20 cellular contexts compared by ENCODE assay signal in the genomic region with DNA sequence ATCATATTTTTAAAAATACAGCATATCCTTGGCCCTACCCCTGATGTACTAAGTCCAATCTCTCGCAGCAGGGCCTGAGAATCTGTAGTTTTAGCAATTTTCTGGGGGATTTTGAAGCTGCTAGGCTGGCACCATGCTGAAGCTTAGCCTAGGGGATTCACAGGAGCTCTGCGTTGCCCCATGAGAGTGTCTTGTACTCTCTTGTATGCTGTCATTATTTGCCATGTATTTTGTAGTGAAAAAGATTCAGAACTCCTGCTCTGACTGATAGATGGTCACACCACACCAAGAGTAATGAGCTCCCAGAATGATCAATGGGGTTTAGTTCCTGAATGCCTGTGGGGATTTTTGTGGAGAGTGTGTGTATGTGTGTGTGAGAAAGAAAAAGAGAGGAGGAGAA. TPM values are rescaled to one million over a fixed set of nuclear protein-coding genes. Genes with fewer than 3 reads are reported as not detected.
DNase-seq lines count a peak whose midpoint lies in the region; ATAC-seq, FAIRE-seq and TF ChIP-seq lines count a peak whose summit lies in the region.
"Had no signal": no experiment of that assay in that cellular context is flagged by ENCODE, and none has a peak within 500 bp of the region (broad histone marks: within the 10 kb centered on the region; RNA-seq: fewer than 3 reads in every experiment).

No MANE protein-coding gene starts in this region.

- 4% methylated on average over 2 of the region's 2 CpGs for WGBS in GM12878 (ENCODE audit: insufficient coverage, insufficient replicate concordance, low lambda C conversion rate, missing lambda C conversion rate)

- H3K79me2 ChIP-seq in GM12878 (ENCODE audit: control insufficient read depth, insufficient read depth, low read length) = no peaks in the 10 kb centered on the region

- no peak for TF ChIP-seq EP300 in GM12878 (IDR thresholded peaks at IDR 0.05; ENCODE audit: borderline replicate concordance in 1 of 2, control insufficient read depth in 1 of 2, low read depth in 2 of 2, low read length in 2 of 2)

- FAIRE-seq in GM12878 (lab: Jason Lieb, UNC) = no peak
- FAIRE-seq: A549, HTR-8/SVneo had no signal

- intact Hi-C loops in GM12878 (cut with micrococcal nuclease; ENCODE audit: unreplicated experiment) = no loop called here

- H4K20me1 ChIP-seq in GM12878 (ENCODE audit: control insufficient read depth, insufficient read depth) = no peaks in the 10 kb centered on the region

- TF ChIP-seq CTCF in GM12878 (IDR thresholded peaks at IDR 0.05 in 2 of 3, conservative IDR thresholded peaks at IDR 0.05 in 1 of 3; ENCODE audit: control insufficient read depth in 2 of 3, extremely low read depth in 1 of 3, insufficient read depth in 1 of 3, low read depth in 3 of 3, low read length in 3 of 3) = no peak

- no peak overlapping the region for H3K27ac ChIP-seq in GM12878 (ENCODE audit: control insufficient read depth, insufficient read depth)
- H3K27ac ChIP-seq: 22Rv1, A549 had no signal

- no peak overlapping the region for H3K9ac ChIP-seq in GM12878 (ENCODE audit: control insufficient read depth, insufficient read depth, low read length)

- H3K36me3 ChIP-seq in GM12878 (ENCODE audit: control insufficient read depth in 2 of 2, insufficient read depth in 2 of 2, low read length in 1 of 2) = no peaks in the 10 kb centered on the region

- H2AFZ ChIP-seq in GM12878 (ENCODE audit: control insufficient read depth, low read depth, low read length) = no peak overlapping the region

- DNase-seq in NCI-H1694 (lab: John Stamatoyannopoulos, UW) (peak; percentile 28), NCI-H1694 treated with DMSO at 0.1 percent for 48 hours (lab: John Stamatoyannopoulos, UW) (no peak), NCI-H69 (lab: John Stamatoyannopoulos, UW) (peak; percentile 44), GM12878 (ENCODE audit: low read depth, low spot score) (no peak), cerebellum (ENCODE audit: low spot score) (no peak), NCI-H226 (no peak)
- DNase-seq: AML-193; CD4-positive, alpha-beta memory T cell; DMS153; DMS79; GDM1; GOT3; H7; HFFc6; IMR-90 had no signal

- POLR2A ChIA-PET in GM12878 (lab: Charles Lee) = interaction anchor here (1.0 to 1.1 kb wide), 2 partner anchors 10 to 141 kb away, joined by 3 to 4 read pairs; no protein-coding TSS in a partner anchor

- H3K4me3 ChIP-seq in GM12878 = no peak overlapping the region
- H3K4me3 ChIP-seq: A549 had no signal

- SMC1A ChIA-PET in GM12878 (lab: Charles Lee; ENCODE audit: uncharacterized antibody, unreplicated experiment) = interaction anchor here (0.9 to 1.5 kb wide), 6 partner anchors 8 to 169 kb away, joined by 3 read pairs; no protein-coding TSS in a partner anchor

- peak; percentile 83 for ATAC-seq in GM12878
- no peak for ATAC-seq in GM19455 (IDR thresholded peaks at IDR 0.05; ENCODE audit: unreplicated experiment)
- ATAC-seq: A549, HCT116 had no signal

- H3K4me2 ChIP-seq in GM12878 (ENCODE audit: control insufficient read depth, insufficient read depth) = no peak overlapping the region
- H3K4me2 ChIP-seq: A549 had no signal

- no peak for TF ChIP-seq RAD21 in GM12878 (IDR thresholded peaks at IDR 0.05; ENCODE audit: insufficient read depth, low read depth, low read length)

- CTCF ChIA-PET in GM12878 (lab: Yijun Ruan, JAX) = interaction anchor here (1.4 kb wide), 1 partner anchor 15 kb away, joined by 4 read pairs; no protein-coding TSS in a partner anchor

- H3K27me3 ChIP-seq in GM12878 (replicated peaks in 1 of 2; ENCODE audit: control insufficient read depth in 2 of 2, insufficient read depth in 2 of 2, low read length in 1 of 2) = 0 out of 4 replicates have a peak, but pooled peaks cover 0 to 1% of the 10 kb centered on the region in 2 experiments

- no peaks in the 10 kb centered on the region for H3K4me1 ChIP-seq in GM12878 (ENCODE audit: control insufficient read depth, insufficient read depth, low read length)
- H3K4me1 ChIP-seq: A549 had no signal

- no peak for TF ChIP-seq POLR2A in GM12878 (IDR thresholded peaks at IDR 0.05; ENCODE audit: low read depth, low read length)

- RAD21 ChIA-PET in GM12878 (lab: Charles Lee; ENCODE audit: unreplicated experiment) = interaction anchor here (0.6 kb wide), 1 partner anchor 1626 kb away, joined by 3 read pairs; no protein-coding TSS in a partner anchor

- H3K9me3 ChIP-seq in GM12878 (replicated peaks; ENCODE audit: control insufficient read depth, insufficient read depth, low read length) = no peaks in the 10 kb centered on the region
- H3K9me3 ChIP-seq: A549 had no signal

- in situ Hi-C loops in GM12878 (cut with MboI) = no loop called here

- no TSS peak for BruUV-seq in GM12878 (replicated peaks; lab: Mats Ljungman, UMichigan)

TF ChIP-seq in GM12878, 131 proteins besides CTCF, POLR2A, EP300 and RAD21 (continues in another document):
- TF ChIP-seq FOS (IDR thresholded peaks at IDR 0.05; ENCODE audit: borderline replicate concordance, extremely low read depth, insufficient read length) (no peak), SMARCA5 (IDR thresholded peaks at IDR 0.05) (no peak), SMC3 (IDR thresholded peaks at IDR 0.05; ENCODE audit: borderline replicate concordance, low read length) (no peak), WRNIP1 (IDR thresholded peaks at IDR 0.05; ENCODE audit: borderline replicate concordance, low read depth, low read length) (no peak), SPI1 (IDR thresholded peaks at IDR 0.05; ENCODE audit: borderline replicate concordance, insufficient read depth, low read depth, low read length) (no peak), JUNB (IDR thresholded peaks at IDR 0.05) (no peak), RUNX3 (IDR thresholded peaks at IDR 0.05; ENCODE audit: low read length) (no peak), BACH1 (IDR thresholded peaks at IDR 0.05; ENCODE audit: borderline replicate concordance) (no peak), CHD2 (IDR thresholded peaks at IDR 0.05; ENCODE audit: borderline replicate concordance, low read depth, low read length) (no peak), ESRRA (IDR thresholded peaks at IDR 0.05; ENCODE audit: low read length) (no peak), HDAC6 (IDR thresholded peaks at IDR 0.05; ENCODE audit: unreplicated experiment) (no peak), SIX5 (IDR thresholded peaks at IDR 0.05; ENCODE audit: low read depth, low read length, severe bottlenecking) (no peak), POLR2AphosphoS5 (IDR thresholded peaks at IDR 0.05; ENCODE audit: low read length) (no peak), ZNF207 (IDR thresholded peaks at IDR 0.05; ENCODE audit: borderline replicate concordance) (no peak)
- TF ChIP-seq, protein P1, sequence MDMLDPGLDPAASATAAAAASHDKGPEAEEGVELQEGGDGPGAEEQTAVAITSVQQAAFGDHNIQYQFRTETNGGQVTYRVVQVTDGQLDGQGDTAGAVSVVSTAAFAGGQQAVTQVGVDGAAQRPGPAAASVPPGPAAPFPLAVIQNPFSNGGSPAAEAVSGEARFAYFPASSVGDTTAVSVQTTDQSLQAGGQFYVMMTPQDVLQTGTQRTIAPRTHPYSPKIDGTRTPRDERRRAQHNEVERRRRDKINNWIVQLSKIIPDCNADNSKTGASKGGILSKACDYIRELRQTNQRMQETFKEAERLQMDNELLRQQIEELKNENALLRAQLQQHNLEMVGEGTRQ (IDR thresholded peaks at IDR 0.05; ENCODE audit: borderline replicate concordance, low read depth, low read length) = no peak

RNA-seq across cellular contexts. Expression of gene TRMT10B, which starts 20.7 kb away (rescaled TPM):
- 16.8 and 18.8 TPM in 2 replicates for total RNA-seq in GM12878 (2013; cell fraction: nucleolus; rRNA removed)
- total RNA-seq in GM12878 (2014; rRNA removed) = 3.2 and 3.7 TPM in 2 replicates
- total RNA-seq in GM12878 (2014; rRNA removed; fragmentation: Illumina TruSeq; extraction: Trizol) = 5.5 and 5.9 TPM in 2 replicates
- total RNA-seq in GM12878 (2021) = 4.7 and 5.9 TPM in 2 replicates
- 8.9 TPM for polyA plus RNA-seq in GM12878 (2011; ENCODE audit: low read depth)
- 10.2 and 12.7 TPM in 2 replicates for polyA plus RNA-seq in GM12878 (2011; rRNA removed)
- polyA plus RNA-seq in GM12878 (2011; cell fraction: cytosol; rRNA removed) = 6.4 and 6.9 TPM in 2 replicates
- 7.8 and 8.7 TPM in 2 replicates for polyA plus RNA-seq in GM12878 (2011; cell fraction: nucleus; rRNA removed)
- polyA plus RNA-seq in GM12878 (2012) = 8.3 and 9.0 TPM in 2 replicates
- 11.7 and 13.0 TPM in 2 replicates for polyA plus RNA-seq in GM12878 (2014; fragmentation: Illumina TruSeq; extraction: Trizol)
- polyA plus RNA-seq in GM12878 (2014; fragmentation: Nextera tagmentation; extraction: Ambion mirVana) = 1 to 10 TPM; 5.0 to 7.6 TPM
- polyA plus RNA-seq in GM12878 (2014; rRNA removed) = 3.9 and 6.0 TPM in 2 replicates
- 1 to 10 TPM; 8.6 TPM for polyA plus RNA-seq in GM12878 (2016; fragmentation: Nextera tagmentation; extraction: Ambion mirVana)
- 3.7 and 5.4 TPM in 2 replicates for polyA minus RNA-seq in GM12878 (2011; rRNA and poly(A)+ RNA removed)
- 1.6 and 2.5 TPM in 2 replicates for polyA minus RNA-seq in GM12878 (2011; cell fraction: cytosol; rRNA and poly(A)+ RNA removed)
- 4.4 and 6.4 TPM in 2 replicates for polyA minus RNA-seq in GM12878 (2011; cell fraction: nucleus; rRNA and poly(A)+ RNA removed)
- total RNA-seq in cerebellum = 5.1 TPM

RNA-seq across cellular contexts. Expression of gene EXOSC3, which starts 51.9 kb away (rescaled TPM):
- 70.9 and 130 TPM in 2 replicates for total RNA-seq in GM12878 (2013; cell fraction: nucleolus; rRNA removed)
- total RNA-seq in GM12878 (2014; rRNA removed) (63.5 and 77.4 TPM in 2 replicates), GM12878 (2014; rRNA removed; fragmentation: Illumina TruSeq; extraction: Trizol) (42.3 and 45.9 TPM in 2 replicates), GM12878 (2021) (73.5 and 79.2 TPM in 2 replicates), cerebellum (81.1 TPM)
- polyA plus RNA-seq in GM12878 (2011; ENCODE audit: low read depth) = 15.0 TPM
- polyA plus RNA-seq in GM12878 (2011; rRNA removed) (54.4 and 83.4 TPM in 2 replicates), GM12878 (2014; fragmentation: Illumina TruSeq; extraction: Trizol) (58.2 and 59.2 TPM in 2 replicates), GM12878 (2014; fragmentation: Nextera tagmentation; extraction: Ambion mirVana) (10 to 100 TPM in 1 of 2 experiments, 1 to 10 TPM in 1; 8.2 to 20.3 TPM), GM12878 (2014; rRNA removed) (109 and 115 TPM in 2 replicates), GM12878 (2016; fragmentation: Nextera tagmentation; extraction: Ambion mirVana) (100 to 1,000 TPM; 149 to 161 TPM)
- polyA plus RNA-seq in GM12878 (2011; cell fraction: cytosol; rRNA removed) = 31.7 and 52.0 TPM in 2 replicates
- 40.1 and 49.0 TPM in 2 replicates for polyA plus RNA-seq in GM12878 (2011; cell fraction: nucleus; rRNA removed)
- polyA plus RNA-seq in GM12878 (2012) = 27.8 and 39.6 TPM in 2 replicates
- polyA minus RNA-seq in GM12878 (2011; rRNA and poly(A)+ RNA removed) = 19.7 and 27.9 TPM in 2 replicates
- 13.8 and 16.2 TPM in 2 replicates for polyA minus RNA-seq in GM12878 (2011; cell fraction: cytosol; rRNA and poly(A)+ RNA removed)
- polyA minus RNA-seq in GM12878 (2011; cell fraction: nucleus; rRNA and poly(A)+ RNA removed) = 77.5 and 85.6 TPM in 2 replicates

Comparison
In these comparisons a context has a peak if more than half of its experiments do, and no peak if none do; other contexts are left out.
1. DNase-seq: peak in NCI-H1694 (single experiment) and NCI-H69 (single experiment); none in NCI-H1694 treated with DMSO at 0.1 percent for 48 hours (single experiment), GM12878 (single experiment), cerebellum (single experiment) and NCI-H226 (single experiment).